18 cellular contexts compared by ENCODE assay signal in the genomic region with DNA sequence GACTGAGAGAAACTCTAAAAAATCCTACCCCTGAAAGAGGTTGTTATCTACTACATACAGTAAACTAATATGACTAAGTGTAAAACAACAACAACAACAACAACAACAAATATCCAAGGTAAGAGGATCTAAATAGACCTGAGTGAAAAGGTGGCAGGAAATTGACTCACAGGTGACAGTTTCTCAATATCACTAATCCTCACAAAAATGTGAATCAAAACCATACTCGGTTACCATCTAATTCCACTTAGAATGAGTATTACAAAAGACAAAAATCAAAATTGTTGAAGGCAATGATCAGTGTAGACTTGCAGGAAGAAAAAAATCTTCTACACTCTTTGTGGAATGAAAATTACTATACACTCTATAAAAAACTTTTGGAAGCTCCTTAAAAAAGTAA. TPM values are rescaled to one million over a fixed set of nuclear protein-coding genes. Genes with fewer than 3 reads are reported as not detected.
DNase-seq lines count a peak whose midpoint lies in the region; ATAC-seq, FAIRE-seq and TF ChIP-seq lines count a peak whose summit lies in the region.
"Had no signal": no experiment of that assay in that cellular context is flagged by ENCODE, and none has a peak within 500 bp of the region (broad histone marks: within the 10 kb centered on the region; RNA-seq: fewer than 3 reads in every experiment).

No MANE protein-coding gene starts in this region.

- no peak overlapping the region for H3K27ac ChIP-seq in CD4-positive, CD25-positive, alpha-beta regulatory T cell (ENCODE audit: insufficient read depth, low read length, poor library complexity, severe bottlenecking)
- no peak overlapping the region for H3K27ac ChIP-seq in pancreas
- H3K27ac ChIP-seq: C4-2B had no signal

- H3K27me3 ChIP-seq in CD4-positive, CD25-positive, alpha-beta regulatory T cell (ENCODE audit: control insufficient read depth, insufficient read depth, low read length): no peaks in the 10 kb centered on the region
- no peaks in the 10 kb centered on the region for H3K27me3 ChIP-seq in pancreas

- H3K4me1 ChIP-seq in CD4-positive, CD25-positive, alpha-beta regulatory T cell (ENCODE audit: control insufficient read depth, insufficient read depth, low read length, poor library complexity, severe bottlenecking): peaks cover 18% of the 10 kb centered on the region
- no peaks in the 10 kb centered on the region for H3K4me1 ChIP-seq in pancreas

- intact Hi-C loops in activated CD8-positive, alpha-beta T cell treated with anti-CD3 and anti-CD28 coated beads for 36 hours (cut with micrococcal nuclease): no loop called here
- intact Hi-C loops in pancreas (cut with DNase I): no loop called here

- peak; percentile 50 for ATAC-seq in activated CD8-positive, alpha-beta T cell treated with anti-CD3 and anti-CD28 coated beads for 36 hours
- no peak for ATAC-seq in activated CD8-positive, alpha-beta T cell treated with anti-CD3 and anti-CD28 coated beads, Interleukin-2, amount 10 ng/mL, durations not matched to agents 7 days and 5 days
- no peak for ATAC-seq in CD4-positive, CD25-positive, alpha-beta regulatory T cell (ENCODE audit: low read depth in 2 of 2)
- ATAC-seq in activated naive CD8-positive, alpha-beta T cell treated with anti-CD3 and anti-CD28 coated beads, Interleukin-2, amount 50 U/mL, for 24 hours: peak; percentile 42
- ATAC-seq in pancreas: no peak
- ATAC-seq: PC-3 had no signal

- no peaks in the 10 kb centered on the region for H3K27me3 Mint-ChIP-seq in activated CD8-positive, alpha-beta T cell treated with anti-CD3 and anti-CD28 coated beads for 36 hours
- H3K27me3 Mint-ChIP-seq in activated CD8-positive, alpha-beta T cell treated with anti-CD3 and anti-CD28 coated beads, Interleukin-2, amount 10 ng/mL, durations not matched to agents 7 days and 5 days (ENCODE audit: low read depth): no peaks in the 10 kb centered on the region
- H3K27me3 Mint-ChIP-seq in CD4-positive, CD25-positive, alpha-beta regulatory T cell: no peaks in the 10 kb centered on the region
- H3K27me3 Mint-ChIP-seq in T-helper 1 cell treated with Interleukin-12 subunit alpha and Interleukin-12 subunit beta and Interleukin-4 antibody, amounts not matched to agents 30 μg/mL and 1 μg/mL, for 36 hours (ENCODE audit: low read depth): no peaks in the 10 kb centered on the region
- no peaks in the 10 kb centered on the region for H3K27me3 Mint-ChIP-seq in activated naive CD8-positive, alpha-beta T cell treated with anti-CD3 and anti-CD28 coated beads, Interleukin-2, amount 50 U/mL, for 24 hours

- H3K36me3 ChIP-seq in CD4-positive, CD25-positive, alpha-beta regulatory T cell (ENCODE audit: control insufficient read depth, insufficient read depth, low read length): peaks cover 69% of the 10 kb centered on the region
- peaks cover 11 to 52% (median 23%) of the 10 kb centered on the region in 3 donors for H3K36me3 ChIP-seq in pancreas

- FAIRE-seq in pancreas (lab: Jason Lieb, UNC): no peak
- FAIRE-seq: A204.1 had no signal

- CTCF ChIA-PET in activated CD8-positive, alpha-beta T cell treated with anti-CD3 and anti-CD28 coated beads for 36 hours (lab: Charles Lee): no interaction called here
- CTCF ChIA-PET in activated CD8-positive, alpha-beta T cell treated with anti-CD3 and anti-CD28 coated beads, Interleukin-2, amount 10 ng/mL, durations not matched to agents 7 days and 5 days (lab: Charles Lee): no interaction called here
- CTCF ChIA-PET in GM10248 (lab: Yijun Ruan, JAX): no interaction called here

- H3K4me3 Mint-ChIP-seq in activated CD8-positive, alpha-beta T cell treated with anti-CD3 and anti-CD28 coated beads for 36 hours: no peak overlapping the region
- H3K4me3 Mint-ChIP-seq in activated CD8-positive, alpha-beta T cell treated with anti-CD3 and anti-CD28 coated beads, Interleukin-2, amount 10 ng/mL, durations not matched to agents 7 days and 5 days: no peak overlapping the region
- peak overlapping the region in 1 of 4 donors; percentile 44 for H3K4me3 Mint-ChIP-seq in CD4-positive, CD25-positive, alpha-beta regulatory T cell
- peak overlapping the region; percentile 16 for H3K4me3 Mint-ChIP-seq in T-helper 1 cell treated with Interleukin-12 subunit alpha and Interleukin-12 subunit beta and Interleukin-4 antibody, amounts not matched to agents 30 μg/mL and 1 μg/mL, for 36 hours
- H3K4me3 Mint-ChIP-seq in activated naive CD8-positive, alpha-beta T cell treated with anti-CD3 and anti-CD28 coated beads, Interleukin-2, amount 50 U/mL, for 24 hours: peak overlapping the region; percentile 19

- H3K27ac Mint-ChIP-seq in activated CD8-positive, alpha-beta T cell treated with anti-CD3 and anti-CD28 coated beads for 36 hours: peak overlapping the region; percentile 58
- H3K27ac Mint-ChIP-seq in activated CD8-positive, alpha-beta T cell treated with anti-CD3 and anti-CD28 coated beads, Interleukin-2, amount 10 ng/mL, durations not matched to agents 7 days and 5 days: no peak overlapping the region
- peak overlapping the region in 2 of 3 donors; percentile 9 to 22 for H3K27ac Mint-ChIP-seq in CD4-positive, CD25-positive, alpha-beta regulatory T cell
- peak overlapping the region; percentile 56 for H3K27ac Mint-ChIP-seq in T-helper 1 cell treated with Interleukin-12 subunit alpha and Interleukin-12 subunit beta and Interleukin-4 antibody, amounts not matched to agents 30 μg/mL and 1 μg/mL, for 36 hours
- peak overlapping the region; percentile 70 for H3K27ac Mint-ChIP-seq in activated naive CD8-positive, alpha-beta T cell treated with anti-CD3 and anti-CD28 coated beads, Interleukin-2, amount 50 U/mL, for 24 hours

- WGBS in pancreas, 2 donors: 88 to 93% methylated on average over 1 of the region's 1 CpG

- no peak for TF ChIP-seq CTCF in activated CD8-positive, alpha-beta T cell treated with anti-CD3 and anti-CD28 coated beads for 36 hours (IDR thresholded peaks at IDR 0.05)
- TF ChIP-seq CTCF in pancreas (IDR thresholded peaks at IDR 0.05) (no peak), GM10248 (IDR thresholded peaks at IDR 0.05; ENCODE audit: control extremely low read depth, extremely low read depth, low read depth, missing control alignments) (no peak)

- no peak for DNase-seq in activated CD8-positive, alpha-beta T cell treated with anti-CD3 and anti-CD28 coated beads for 36 hours
- no peak for DNase-seq in activated CD8-positive, alpha-beta T cell treated with anti-CD3 and anti-CD28 coated beads, Interleukin-2, amount 10 ng/mL, durations not matched to agents 7 days and 5 days
- peak in 1 of 3 donors; percentile 40 for DNase-seq in CD4-positive, CD25-positive, alpha-beta regulatory T cell
- DNase-seq in activated naive CD8-positive, alpha-beta T cell treated with anti-CD3 and anti-CD28 coated beads, Interleukin-2, amount 50 U/mL, for 24 hours: no peak
- DNase-seq in pancreas (no peak), GM10248 (ENCODE audit: extremely low spot score) (no peak), cortex of kidney (lab: John Stamatoyannopoulos, UW) (no peak)
- DNase-seq: DND-41, GDM1, H7, MM.1S, NCI-H1105, NCI-H1694 treated with DMSO at 0.1 percent for 48 hours, NCI-H748 treated with DMSO at 0.1 percent for 48 hours, PC-3 had no signal

- peaks cover 84% of the 10 kb centered on the region for H3K36me3 Mint-ChIP-seq in activated CD8-positive, alpha-beta T cell treated with anti-CD3 and anti-CD28 coated beads for 36 hours (ENCODE audit: low read depth)
- peaks cover 86% of the 10 kb centered on the region for H3K36me3 Mint-ChIP-seq in activated CD8-positive, alpha-beta T cell treated with anti-CD3 and anti-CD28 coated beads, Interleukin-2, amount 10 ng/mL, durations not matched to agents 7 days and 5 days (ENCODE audit: low read depth)
- H3K36me3 Mint-ChIP-seq in CD4-positive, CD25-positive, alpha-beta regulatory T cell: peaks cover 78% of the 10 kb centered on the region
- H3K36me3 Mint-ChIP-seq in T-helper 1 cell treated with Interleukin-12 subunit alpha and Interleukin-12 subunit beta and Interleukin-4 antibody, amounts not matched to agents 30 μg/mL and 1 μg/mL, for 36 hours (ENCODE audit: low read depth): peaks cover 76% of the 10 kb centered on the region
- H3K36me3 Mint-ChIP-seq in activated naive CD8-positive, alpha-beta T cell treated with anti-CD3 and anti-CD28 coated beads, Interleukin-2, amount 50 U/mL, for 24 hours (ENCODE audit: low read depth): peaks cover 75% of the 10 kb centered on the region

- POLR2A ChIA-PET in activated CD8-positive, alpha-beta T cell treated with anti-CD3 and anti-CD28 coated beads for 36 hours (lab: Charles Lee): interaction anchor here (0.7 kb wide), 1 partner anchor 11 kb away, joined by 3 read pairs; no protein-coding TSS in a partner anchor
- POLR2A ChIA-PET in activated CD8-positive, alpha-beta T cell treated with anti-CD3 and anti-CD28 coated beads, Interleukin-2, amount 10 ng/mL, durations not matched to agents 7 days and 5 days (lab: Charles Lee): no interaction called here
- POLR2A ChIA-PET in GM10248 (lab: Yijun Ruan, JAX): no interaction called here

- no peaks in the 10 kb centered on the region for H3K9me3 ChIP-seq in CD4-positive, CD25-positive, alpha-beta regulatory T cell (ENCODE audit: control insufficient read depth in 2 of 2, low read length in 2 of 2)
- no peaks in the 10 kb centered on the region for H3K9me3 ChIP-seq in pancreas

- H3K4me1 Mint-ChIP-seq in activated CD8-positive, alpha-beta T cell treated with anti-CD3 and anti-CD28 coated beads for 36 hours (ENCODE audit: low read depth): peaks cover 66% of the 10 kb centered on the region
- peaks cover 47% of the 10 kb centered on the region for H3K4me1 Mint-ChIP-seq in activated CD8-positive, alpha-beta T cell treated with anti-CD3 and anti-CD28 coated beads, Interleukin-2, amount 10 ng/mL, durations not matched to agents 7 days and 5 days (ENCODE audit: low read depth)
- H3K4me1 Mint-ChIP-seq in CD4-positive, CD25-positive, alpha-beta regulatory T cell: peaks cover 27 to 59% (median 50%) of the 10 kb centered on the region in 4 donors
- peaks cover 54% of the 10 kb centered on the region for H3K4me1 Mint-ChIP-seq in T-helper 1 cell treated with Interleukin-12 subunit alpha and Interleukin-12 subunit beta and Interleukin-4 antibody, amounts not matched to agents 30 μg/mL and 1 μg/mL, for 36 hours (ENCODE audit: low read depth)
- H3K4me1 Mint-ChIP-seq in activated naive CD8-positive, alpha-beta T cell treated with anti-CD3 and anti-CD28 coated beads, Interleukin-2, amount 50 U/mL, for 24 hours: peaks cover 56% of the 10 kb centered on the region

- H3K9me3 Mint-ChIP-seq in activated CD8-positive, alpha-beta T cell treated with anti-CD3 and anti-CD28 coated beads for 36 hours: no peaks in the 10 kb centered on the region
- H3K9me3 Mint-ChIP-seq in activated CD8-positive, alpha-beta T cell treated with anti-CD3 and anti-CD28 coated beads, Interleukin-2, amount 10 ng/mL, durations not matched to agents 7 days and 5 days (ENCODE audit: insufficient read depth): no peaks in the 10 kb centered on the region
- H3K9me3 Mint-ChIP-seq in CD4-positive, CD25-positive, alpha-beta regulatory T cell: peaks cover 0 to 1% (median 0%) of the 10 kb centered on the region in 7 donors
- no peaks in the 10 kb centered on the region for H3K9me3 Mint-ChIP-seq in T-helper 1 cell treated with Interleukin-12 subunit alpha and Interleukin-12 subunit beta and Interleukin-4 antibody, amounts not matched to agents 30 μg/mL and 1 μg/mL, for 36 hours
- H3K9me3 Mint-ChIP-seq in activated naive CD8-positive, alpha-beta T cell treated with anti-CD3 and anti-CD28 coated beads, Interleukin-2, amount 50 U/mL, for 24 hours: no peaks in the 10 kb centered on the region

- H3K4me3 ChIP-seq in CD4-positive, CD25-positive, alpha-beta regulatory T cell (ENCODE audit: low read depth, low read length): no peak overlapping the region
- H3K4me3 ChIP-seq in pancreas: no peak overlapping the region

RNA-seq across cellular contexts. Expression of a gene that starts 17.5 kb away (rescaled TPM):
- total RNA-seq in activated CD8-positive, alpha-beta T cell treated with anti-CD3 and anti-CD28 coated beads for 36 hours: 10 to 100 TPM; 11.9 to 16.7 TPM
- 10 to 100 TPM; 34.0 to 38.5 TPM for total RNA-seq in activated CD8-positive, alpha-beta T cell treated with anti-CD3 and anti-CD28 coated beads, Interleukin-2, amount 10 ng/mL, durations not matched to agents 7 days and 5 days
- 22.1 TPM for total RNA-seq in CD4-positive, CD25-positive, alpha-beta regulatory T cell
- polyA plus RNA-seq in CD4-positive, CD25-positive, alpha-beta regulatory T cell: 10 to 100 TPM; 71.3 to 85.0 (median 83.5) TPM
- under 1 TPM in 2 of 6 donors, not detected in 4; 0.50 to 0.95 TPM for total RNA-seq in pancreas
- under 1 TPM; 0.42 to 0.72 TPM for polyA plus RNA-seq in pancreas
- total RNA-seq: H7, PC-3 had no signal

RNA-seq across cellular contexts. Expression of a gene that starts 42.6 kb away (rescaled TPM):
- 1 to 10 TPM; 1.7 TPM for total RNA-seq in activated CD8-positive, alpha-beta T cell treated with anti-CD3 and anti-CD28 coated beads for 36 hours
- 1 to 10 TPM; 2.1 to 2.2 TPM for total RNA-seq in activated CD8-positive, alpha-beta T cell treated with anti-CD3 and anti-CD28 coated beads, Interleukin-2, amount 10 ng/mL, durations not matched to agents 7 days and 5 days
- total RNA-seq in CD4-positive, CD25-positive, alpha-beta regulatory T cell: 2.0 TPM
- under 1 TPM; 0.06 to 0.49 (median 0.27) TPM for polyA plus RNA-seq in CD4-positive, CD25-positive, alpha-beta regulatory T cell
- total RNA-seq in pancreas: 1 to 10 TPM; 2.2 to 4.3 (median 2.8) TPM
- polyA plus RNA-seq in pancreas: 1 to 10 TPM in 1 of 2 donors, under 1 TPM in 1; 0.77 to 1.4 TPM

RNA-seq across cellular contexts. Expression of a gene that starts 46.0 kb away (rescaled TPM):
- total RNA-seq in activated CD8-positive, alpha-beta T cell treated with anti-CD3 and anti-CD28 coated beads for 36 hours: not detected
- total RNA-seq in activated CD8-positive, alpha-beta T cell treated with anti-CD3 and anti-CD28 coated beads, Interleukin-2, amount 10 ng/mL, durations not matched to agents 7 days and 5 days: not detected
- 0.89 TPM for total RNA-seq in CD4-positive, CD25-positive, alpha-beta regulatory T cell
- polyA plus RNA-seq in CD4-positive, CD25-positive, alpha-beta regulatory T cell: 1 to 10 TPM in 2 of 4 donors, under 1 TPM in 1, not detected in 1; 0.74 to 4.5 (median 2.1) TPM
- total RNA-seq in pancreas: under 1 TPM in 1 of 6 donors, not detected in 5; 0.78 TPM
- under 1 TPM in 1 of 2 donors, not detected in 1; 0.80 TPM for polyA plus RNA-seq in pancreas
- total RNA-seq: H7 had no signal

RNA-seq across cellular contexts. Expression of a gene that starts 54.5 kb away (rescaled TPM):
- 1 to 10 TPM; 1.1 to 2.1 TPM for total RNA-seq in activated CD8-positive, alpha-beta T cell treated with anti-CD3 and anti-CD28 coated beads for 36 hours
- total RNA-seq in activated CD8-positive, alpha-beta T cell treated with anti-CD3 and anti-CD28 coated beads, Interleukin-2, amount 10 ng/mL, durations not matched to agents 7 days and 5 days: 1 to 10 TPM in 1 of 2 experiments, under 1 TPM in 1; 0.81 to 1.4 TPM
- total RNA-seq in CD4-positive, CD25-positive, alpha-beta regulatory T cell: 0.96 TPM
- polyA plus RNA-seq in CD4-positive, CD25-positive, alpha-beta regulatory T cell: 1 to 10 TPM in 1 of 4 donors, under 1 TPM in 3; 0.76 to 1.6 (median 0.85) TPM
- not detected for total RNA-seq in pancreas
- polyA plus RNA-seq in pancreas: not detected
- total RNA-seq: PC-3 had no signal

RNA-seq across cellular contexts. Expression of a gene that starts 59.5 kb away (rescaled TPM):
- total RNA-seq in activated CD8-positive, alpha-beta T cell treated with anti-CD3 and anti-CD28 coated beads for 36 hours: 100 to 1,000 TPM; 197 to 212 TPM
- total RNA-seq in activated CD8-positive, alpha-beta T cell treated with anti-CD3 and anti-CD28 coated beads, Interleukin-2, amount 10 ng/mL, durations not matched to agents 7 days and 5 days: 100 to 1,000 TPM; 134 to 140 TPM
- 30.6 TPM for total RNA-seq in CD4-positive, CD25-positive, alpha-beta regulatory T cell
- polyA plus RNA-seq in CD4-positive, CD25-positive, alpha-beta regulatory T cell: 10 to 100 TPM; 16.3 to 31.7 (median 19.8) TPM
- total RNA-seq in pancreas: 10 to 100 TPM; 30.6 to 75.5 (median 50.6) TPM
- polyA plus RNA-seq in pancreas: 100 to 1,000 TPM in 1 of 2 donors, 10 to 100 TPM in 1; 81.2 to 134 TPM

Comparison
In these comparisons a context has a peak if more than half of its experiments do, and no peak if none do; other contexts are left out.
1. ATAC-seq: peak in activated CD8-positive, alpha-beta T cell treated with anti-CD3 and anti-CD28 coated beads for 36 hours (single experiment) and activated naive CD8-positive, alpha-beta T cell treated with anti-CD3 and anti-CD28 coated beads, Interleukin-2, amount 50 U/mL, for 24 hours (single experiment); none in activated CD8-positive, alpha-beta T cell treated with anti-CD3 and anti-CD28 coated beads, Interleukin-2, amount 10 ng/mL, durations not matched to agents 7 days and 5 days (single experiment), CD4-positive, CD25-positive, alpha-beta regulatory T cell (0 of 2) and pancreas (0 of 4).
2. H3K4me3 Mint-ChIP-seq: peak in T-helper 1 cell treated with Interleukin-12 subunit alpha and Interleukin-12 subunit beta and Interleukin-4 antibody, amounts not matched to agents 30 μg/mL and 1 μg/mL, for 36 hours (single experiment) and activated naive CD8-positive, alpha-beta T cell treated with anti-CD3 and anti-CD28 coated beads, Interleukin-2, amount 50 U/mL, for 24 hours (single experiment); none in activated CD8-positive, alpha-beta T cell treated with anti-CD3 and anti-CD28 coated beads for 36 hours (single experiment) and activated CD8-positive, alpha-beta T cell treated with anti-CD3 and anti-CD28 coated beads, Interleukin-2, amount 10 ng/mL, durations not matched to agents 7 days and 5 days (single experiment).
3. RNA of a gene that starts 17.5 kb away (total RNA-seq): 34.0 to 38.5 TPM in activated CD8-positive, alpha-beta T cell treated with anti-CD3 and anti-CD28 coated beads, Interleukin-2, amount 10 ng/mL, durations not matched to agents 7 days and 5 days, 22.1 TPM in CD4-positive, CD25-positive, alpha-beta regulatory T cell (single experiment) and 11.9 to 16.7 TPM in activated CD8-positive, alpha-beta T cell treated with anti-CD3 and anti-CD28 coated beads for 36 hours; 0.50 to 0.95 TPM in pancreas; every median in the first group is over 4 times any median in the second.